ENCODE assay signal across 13 cellular contexts in the genomic region with DNA sequence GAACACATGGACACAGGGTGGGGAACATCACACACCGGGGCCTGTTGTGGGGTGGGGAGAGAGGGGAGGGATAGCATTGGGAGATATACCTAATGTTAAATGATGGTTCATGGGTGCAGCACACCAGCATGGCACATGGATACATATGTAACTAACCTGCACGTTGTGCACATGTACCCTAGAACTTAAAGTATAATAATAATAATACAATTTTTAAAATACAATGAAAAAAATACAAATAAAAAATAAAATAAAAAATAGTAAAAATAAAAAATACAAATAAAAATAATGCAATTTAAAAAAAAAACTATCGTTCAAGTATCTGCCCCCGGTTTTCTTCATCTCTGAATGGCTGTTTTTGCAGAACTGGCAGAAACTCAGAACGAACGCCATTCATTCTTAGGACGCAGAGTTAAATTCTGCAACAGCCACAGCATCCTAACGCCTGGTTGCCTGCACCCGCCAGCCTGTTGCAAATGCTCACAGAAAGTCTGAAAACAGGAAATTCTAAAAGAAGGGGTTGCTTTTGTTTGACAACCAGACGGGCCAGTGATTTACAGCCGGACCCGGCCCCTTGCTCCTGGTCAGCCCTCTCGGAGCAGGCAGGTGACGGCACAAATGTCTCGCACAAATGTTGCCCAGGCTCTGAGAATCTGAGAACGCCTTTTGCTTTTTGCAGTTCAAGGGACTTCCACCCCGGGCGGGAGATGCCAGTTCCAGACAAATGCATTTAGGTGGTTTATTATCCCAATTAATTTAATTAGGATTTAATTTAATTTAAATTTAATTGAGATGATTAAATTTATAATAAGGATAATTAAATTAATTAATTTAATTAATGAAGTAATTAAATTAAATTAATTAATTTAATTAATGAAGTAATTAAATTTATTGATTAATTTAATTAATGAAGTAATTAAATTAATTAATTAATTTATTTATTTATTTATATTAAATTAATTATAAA. TPM values are rescaled to one million over a fixed set of nuclear protein-coding genes. Genes with fewer than 3 reads are reported as not detected.
DNase-seq lines count a peak whose midpoint lies in the region; ATAC-seq and TF ChIP-seq lines count a peak whose summit lies in the region.
"Had no signal": no experiment of that assay in that cellular context is flagged by ENCODE, and none has a peak within 500 bp of the region (broad histone marks: within the 10 kb centered on the region; RNA-seq: fewer than 3 reads in every experiment).

No MANE protein-coding gene starts in this region.

- peaks cover 23% of the 10 kb centered on the region for H3F3A ChIP-seq in DOHH2 (ENCODE audit: control insufficient read depth, insufficient read depth)

- peak overlapping the region; percentile 65 for H3K27ac ChIP-seq in DOHH2 (ENCODE audit: low read depth, low read length)
- H3K27ac ChIP-seq in coronary artery: no peak overlapping the region

- H3K4me2 ChIP-seq in DOHH2 (ENCODE audit: low read length): peak overlapping the region; percentile 76

- no peaks in the 10 kb centered on the region for H3K27me3 ChIP-seq in DOHH2 (ENCODE audit: control insufficient read depth, low read length)

- H3K9me2 ChIP-seq in DOHH2 (replicated peaks; ENCODE audit: control insufficient read depth, low read length): no peaks in the 10 kb centered on the region

- TF ChIP-seq CTCF in DOHH2 (IDR thresholded peaks at IDR 0.05; ENCODE audit: low read depth, low read length, poor library complexity, severe bottlenecking) (no peak), GM20000 (IDR thresholded peaks at IDR 0.05; ENCODE audit: extremely low read depth, missing control alignments) (no peak), coronary artery (IDR thresholded peaks at IDR 0.05) (no peak)

- no peaks in the 10 kb centered on the region for H3K36me3 ChIP-seq in DOHH2 (ENCODE audit: control insufficient read depth, low read length)

- H4K20me1 ChIP-seq in DOHH2 (ENCODE audit: control insufficient read depth, insufficient read depth, low read depth, low read length): no peaks in the 10 kb centered on the region

- peak overlapping the region in 1 of 6 donors; percentile 80 for H3K27ac Mint-ChIP-seq in naive B cell
- H3K27ac Mint-ChIP-seq: activated CD4-positive, alpha-beta memory T cell treated with anti-CD3 and anti-CD28 coated beads, Interleukin-2, amount 10 ng/mL, durations not matched to agents 7 days and 5 days had no signal

- H3K36me3 Mint-ChIP-seq in naive B cell: no peaks in the 10 kb centered on the region

- peak overlapping the region in 7 of 8 donors; percentile 25 to 80 (median 61) for H3K4me3 Mint-ChIP-seq in naive B cell
- H3K4me3 Mint-ChIP-seq: activated CD4-positive, alpha-beta memory T cell treated with anti-CD3 and anti-CD28 coated beads, Interleukin-2, amount 10 ng/mL, durations not matched to agents 7 days and 5 days had no signal

- H3K79me2 ChIP-seq in DOHH2 (ENCODE audit: control insufficient read depth, low read length): no peaks in the 10 kb centered on the region

- peak; percentile 48 for DNase-seq in GM20000 (ENCODE audit: low spot score)
- DNase-seq in central memory CD4-positive, alpha-beta T cell: peak; percentile 13
- DNase-seq in naive B cell: peak; percentile 47
- no peak for DNase-seq in inferior parietal cortex (ENCODE audit: extremely low spot score)
- DNase-seq in coronary artery (ENCODE audit: low spot score): no peak
- DNase-seq: activated CD4-positive, alpha-beta memory T cell treated with anti-CD3 and anti-CD28 coated beads, Interleukin-2, amount 10 ng/mL, durations not matched to agents 7 days and 5 days; amygdala; NCI-H1092; NCI-H524 treated with DMSO at 0.1 percent for 48 hours had no signal

- peaks cover 28% of the 10 kb centered on the region for H3K4me1 ChIP-seq in DOHH2 (ENCODE audit: control insufficient read depth, low read length)

- H3K9me3 ChIP-seq in DOHH2 (ENCODE audit: control insufficient read depth, insufficient read depth, low read length): no peaks in the 10 kb centered on the region

- ATAC-seq in naive B cell (ENCODE audit: low read depth in 2 of 2) (peak in 1 of 2 donors; percentile 43), GM21786 (IDR thresholded peaks at IDR 0.05; ENCODE audit: unreplicated experiment) (no peak), HG03460 (IDR thresholded peaks at IDR 0.05; ENCODE audit: unreplicated experiment) (no peak)

- H3K4me1 Mint-ChIP-seq in naive B cell: peaks cover 12 to 15% (median 13%) of the 10 kb centered on the region in 3 donors

- H3K27me3 Mint-ChIP-seq in naive B cell: peaks cover 3 to 32% (median 9%) of the 10 kb centered on the region in 3 donors

- H3K4me3 ChIP-seq in DOHH2 (ENCODE audit: low read length): peak overlapping the region; percentile 65
- no peak overlapping the region for H3K4me3 ChIP-seq in coronary artery

- H3K9me3 Mint-ChIP-seq in naive B cell: peaks cover 0 to 11% (median 1%) of the 10 kb centered on the region in 7 donors

RNA-seq across cellular contexts. Expression of a gene that starts 47.8 kb away (rescaled TPM):
- not detected for polyA plus RNA-seq in naive B cell (ENCODE audit: low read depth in 6 of 6)
- polyA plus RNA-seq: neural cell had no signal

Comparison
In these comparisons a context has a peak if more than half of its experiments do, and no peak if none do; other contexts are left out.
1. DNase-seq: peak in GM20000 (single experiment), central memory CD4-positive, alpha-beta T cell (single experiment) and naive B cell (single experiment); none in inferior parietal cortex (single experiment) and coronary artery (single experiment).